9 cellular contexts compared by ENCODE assay signal in genomic region chr12:112782250-112782649, GRCh38. TPM values are rescaled to one million over a fixed set of nuclear protein-coding genes. Genes with fewer than 3 reads are reported as not detected.
"Had no signal": no experiment of that assay in that cellular context is flagged by ENCODE, and none has a peak within 500 bp of the region (broad histone marks: within the 10 kb centered on the region; RNA-seq: fewer than 3 reads in every experiment).

No MANE protein-coding gene starts in this region.

- ATAC-seq: GM12878 had no signal

- DNase-seq: GDM1, GF-D8 had no signal

- H3K4me3 ChIP-seq: GM12878 had no signal

- FAIRE-seq: G401.6, GM12878, GM12891, GM12892, GM18507, GM19239 had no signal

RNA-seq across cellular contexts. Expression of gene RPH3A, which starts 9.3 kb away (rescaled TPM):
- total RNA-seq: G401, GM12878 had no signal
- polyA plus RNA-seq: GM12878 had no signal
